In genomic region chr14:99155173-99155777, GRCh38 we compare ENCODE assay signal across 2 cellular contexts.
TF ChIP-seq lines count a peak whose summit lies in the region.

No MANE protein-coding gene starts in this region.

TF ChIP-seq in liver, 16 proteins besides CTCF, POLR2A, EP300 and RAD21 (continued from another document):
- TF ChIP-seq, protein P1, sequence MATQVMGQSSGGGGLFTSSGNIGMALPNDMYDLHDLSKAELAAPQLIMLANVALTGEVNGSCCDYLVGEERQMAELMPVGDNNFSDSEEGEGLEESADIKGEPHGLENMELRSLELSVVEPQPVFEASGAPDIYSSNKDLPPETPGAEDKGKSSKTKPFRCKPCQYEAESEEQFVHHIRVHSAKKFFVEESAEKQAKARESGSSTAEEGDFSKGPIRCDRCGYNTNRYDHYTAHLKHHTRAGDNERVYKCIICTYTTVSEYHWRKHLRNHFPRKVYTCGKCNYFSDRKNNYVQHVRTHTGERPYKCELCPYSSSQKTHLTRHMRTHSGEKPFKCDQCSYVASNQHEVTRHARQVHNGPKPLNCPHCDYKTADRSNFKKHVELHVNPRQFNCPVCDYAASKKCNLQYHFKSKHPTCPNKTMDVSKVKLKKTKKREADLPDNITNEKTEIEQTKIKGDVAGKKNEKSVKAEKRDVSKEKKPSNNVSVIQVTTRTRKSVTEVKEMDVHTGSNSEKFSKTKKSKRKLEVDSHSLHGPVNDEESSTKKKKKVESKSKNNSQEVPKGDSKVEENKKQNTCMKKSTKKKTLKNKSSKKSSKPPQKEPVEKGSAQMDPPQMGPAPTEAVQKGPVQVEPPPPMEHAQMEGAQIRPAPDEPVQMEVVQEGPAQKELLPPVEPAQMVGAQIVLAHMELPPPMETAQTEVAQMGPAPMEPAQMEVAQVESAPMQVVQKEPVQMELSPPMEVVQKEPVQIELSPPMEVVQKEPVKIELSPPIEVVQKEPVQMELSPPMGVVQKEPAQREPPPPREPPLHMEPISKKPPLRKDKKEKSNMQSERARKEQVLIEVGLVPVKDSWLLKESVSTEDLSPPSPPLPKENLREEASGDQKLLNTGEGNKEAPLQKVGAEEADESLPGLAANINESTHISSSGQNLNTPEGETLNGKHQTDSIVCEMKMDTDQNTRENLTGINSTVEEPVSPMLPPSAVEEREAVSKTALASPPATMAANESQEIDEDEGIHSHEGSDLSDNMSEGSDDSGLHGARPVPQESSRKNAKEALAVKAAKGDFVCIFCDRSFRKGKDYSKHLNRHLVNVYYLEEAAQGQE (IDR thresholded peaks at IDR 0.05) = no peak
- TF ChIP-seq TAF1 (conservative IDR thresholded peaks at IDR 0.05) = no peak
- TF ChIP-seq, protein P2, sequence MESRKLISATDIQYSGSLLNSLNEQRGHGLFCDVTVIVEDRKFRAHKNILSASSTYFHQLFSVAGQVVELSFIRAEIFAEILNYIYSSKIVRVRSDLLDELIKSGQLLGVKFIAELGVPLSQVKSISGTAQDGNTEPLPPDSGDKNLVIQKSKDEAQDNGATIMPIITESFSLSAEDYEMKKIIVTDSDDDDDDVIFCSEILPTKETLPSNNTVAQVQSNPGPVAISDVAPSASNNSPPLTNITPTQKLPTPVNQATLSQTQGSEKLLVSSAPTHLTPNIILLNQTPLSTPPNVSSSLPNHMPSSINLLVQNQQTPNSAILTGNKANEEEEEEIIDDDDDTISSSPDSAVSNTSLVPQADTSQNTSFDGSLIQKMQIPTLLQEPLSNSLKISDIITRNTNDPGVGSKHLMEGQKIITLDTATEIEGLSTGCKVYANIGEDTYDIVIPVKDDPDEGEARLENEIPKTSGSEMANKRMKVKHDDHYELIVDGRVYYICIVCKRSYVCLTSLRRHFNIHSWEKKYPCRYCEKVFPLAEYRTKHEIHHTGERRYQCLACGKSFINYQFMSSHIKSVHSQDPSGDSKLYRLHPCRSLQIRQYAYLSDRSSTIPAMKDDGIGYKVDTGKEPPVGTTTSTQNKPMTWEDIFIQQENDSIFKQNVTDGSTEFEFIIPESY (IDR thresholded peaks at IDR 0.05) = no peak
- TF ChIP-seq FOXA1 (IDR thresholded peaks at IDR 0.05) = no peak
- peak in 1 of 2 donors; percentile 29 for TF ChIP-seq RXRA (IDR thresholded peaks at IDR 0.05)

TF ChIP-seq in HepG2, 621 proteins besides CTCF, POLR2A, EP300 and RAD21 (continued from another document):
- no peak for TF ChIP-seq NR0B2 (CRISPR knock-in tag; IDR thresholded peaks at IDR 0.05)
- TF ChIP-seq SOX6 (IDR thresholded peaks at IDR 0.05) = no peak
- TF ChIP-seq SOX6 (CRISPR knock-in tag; IDR thresholded peaks at IDR 0.05) = no peak
- TF ChIP-seq, protein P3, sequence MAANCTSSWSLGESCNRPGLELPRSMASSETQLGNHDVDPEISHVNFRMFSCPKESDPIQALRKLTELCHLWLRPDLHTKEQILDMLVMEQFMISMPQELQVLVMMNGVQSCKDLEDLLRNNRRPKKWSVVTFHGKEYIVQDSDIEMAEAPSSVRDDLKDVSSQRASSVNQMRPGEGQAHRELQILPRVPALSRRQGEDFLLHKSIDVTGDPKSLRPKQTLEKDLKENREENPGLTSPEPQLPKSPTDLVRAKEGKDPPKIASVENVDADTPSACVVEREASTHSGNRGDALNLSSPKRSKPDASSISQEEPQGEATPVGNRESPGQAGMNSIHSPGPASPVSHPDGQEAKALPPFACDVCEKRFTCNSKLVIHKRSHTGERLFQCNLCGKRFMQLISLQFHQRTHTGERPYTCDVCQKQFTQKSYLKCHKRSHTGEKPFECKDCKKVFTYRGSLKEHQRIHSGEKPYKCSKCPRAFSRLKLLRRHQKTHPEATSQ (CRISPR knock-in tag; IDR thresholded peaks at IDR 0.05; ENCODE audit: borderline replicate concordance) = no peak
- TF ChIP-seq, protein P4, sequence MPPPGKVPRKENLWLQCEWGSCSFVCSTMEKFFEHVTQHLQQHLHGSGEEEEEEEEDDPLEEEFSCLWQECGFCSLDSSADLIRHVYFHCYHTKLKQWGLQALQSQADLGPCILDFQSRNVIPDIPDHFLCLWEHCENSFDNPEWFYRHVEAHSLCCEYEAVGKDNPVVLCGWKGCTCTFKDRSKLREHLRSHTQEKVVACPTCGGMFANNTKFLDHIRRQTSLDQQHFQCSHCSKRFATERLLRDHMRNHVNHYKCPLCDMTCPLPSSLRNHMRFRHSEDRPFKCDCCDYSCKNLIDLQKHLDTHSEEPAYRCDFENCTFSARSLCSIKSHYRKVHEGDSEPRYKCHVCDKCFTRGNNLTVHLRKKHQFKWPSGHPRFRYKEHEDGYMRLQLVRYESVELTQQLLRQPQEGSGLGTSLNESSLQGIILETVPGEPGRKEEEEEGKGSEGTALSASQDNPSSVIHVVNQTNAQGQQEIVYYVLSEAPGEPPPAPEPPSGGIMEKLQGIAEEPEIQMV (CRISPR knock-in tag; IDR thresholded peaks at IDR 0.05; ENCODE audit: low read depth) = no peak
- TF ChIP-seq CENPX (CRISPR knock-in tag; IDR thresholded peaks at IDR 0.05) = no peak
- no peak for TF ChIP-seq ZNF883 (CRISPR knock-in tag; IDR thresholded peaks at IDR 0.05; ENCODE audit: not compliant biosample characterization)
- no peak for TF ChIP-seq MZF1 (CRISPR knock-in tag; IDR thresholded peaks at IDR 0.05; ENCODE audit: borderline replicate concordance)
- TF ChIP-seq STAT5B (CRISPR knock-in tag; IDR thresholded peaks at IDR 0.05) = no peak
- TF ChIP-seq JUND (CRISPR knock-in tag; IDR thresholded peaks at IDR 0.05) = no peak
TF ChIP-seq in HepG2: peak in this region for 0.
